20 cellular contexts compared by ENCODE assay signal in the genomic region with DNA sequence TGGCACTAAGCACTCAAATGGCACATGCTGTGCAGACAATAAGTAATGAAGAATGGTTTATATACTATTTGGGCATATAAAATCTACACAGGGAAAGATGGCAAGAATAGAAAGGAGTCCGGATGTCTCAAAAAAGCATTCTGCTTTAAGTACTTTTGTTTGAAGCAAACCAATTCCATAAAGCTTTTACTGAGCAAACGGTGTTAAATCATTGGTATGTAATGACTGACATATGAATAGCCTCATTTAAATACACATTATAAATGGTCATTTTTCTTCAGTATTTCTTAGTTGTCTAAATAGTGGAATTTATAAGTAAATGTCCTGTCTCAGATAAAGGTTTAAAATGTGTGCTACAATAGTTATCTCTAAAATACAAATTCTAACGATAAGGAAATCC.
"Had no signal": no experiment of that assay in that cellular context is flagged by ENCODE, and none has a peak within 500 bp of the region (broad histone marks: within the 10 kb centered on the region; RNA-seq: fewer than 3 reads in every experiment).

No MANE protein-coding gene starts in this region.

- FAIRE-seq: urothelium cell line had no signal

- H3K27me3 ChIP-seq: esophagus squamous epithelium, gastroesophageal sphincter, neural progenitor cell, ovary, suprapubic skin, thyroid gland had no signal

- H3K4me3 ChIP-seq: esophagus squamous epithelium, gastroesophageal sphincter, lung, neural progenitor cell, ovary, suprapubic skin, thyroid gland had no signal

- H3K9ac ChIP-seq: neural progenitor cell had no signal

- H3K27ac ChIP-seq: esophagus squamous epithelium, gastroesophageal sphincter, neural progenitor cell, ovary, suprapubic skin, thyroid gland had no signal

- H3K4me2 ChIP-seq: neural progenitor cell had no signal

- H3K36me3 ChIP-seq: neural progenitor cell, ovary, suprapubic skin, thyroid gland had no signal

- ATAC-seq: gastroesophageal sphincter; left colon; left ventricle myocardium superior; natural killer cell treated with Interleukin-12 subunit alpha and Interleukin-12 subunit beta and Interleukin-15 and Interleukin-18, amount 100 ng/mL, for 72 hours; right cardiac atrium; stimulated activated effector memory CD8-positive, alpha-beta T cell treated with anti-CD3 and anti-CD28 coated beads, Interleukin-12 subunit alpha, Interleukin-12 subunit beta, amount 100 ng/mL, for 72 hours; stimulated activated naive CD8-positive, alpha-beta T cell treated with anti-CD3 and anti-CD28 coated beads, Interleukin-15, Interleukin-2, amounts not matched to agents 100 U/mL and 50 U/mL, for 24 hours had no signal

- DNase-seq: esophagus squamous epithelium; foreskin fibroblast; left colon; left ventricle myocardium superior; mesenchymal stem cell; midbrain; nucleus accumbens; ovary; right cardiac atrium; stimulated activated CD4-positive, alpha-beta T cell treated with anti-CD3 and anti-CD28 coated beads, Interleukin-4, amount 100 ng/mL, for 1 hour; stimulated activated CD8-positive, alpha-beta memory T cell treated with anti-CD3 and anti-CD28 coated beads, Interleukin-4, amount 100 ng/mL, for 48 hours; stimulated activated naive CD8-positive, alpha-beta T cell treated with anti-CD3 and anti-CD28 coated beads, Interleukin-15, Interleukin-2, amounts not matched to agents 100 U/mL and 50 U/mL, for 24 hours; thyroid gland had no signal

- H3K9me3 ChIP-seq: esophagus squamous epithelium, gastroesophageal sphincter, ovary, suprapubic skin, thyroid gland had no signal

- H2AFZ ChIP-seq: neural progenitor cell had no signal
